8 cellular contexts compared by ENCODE assay signal in genomic region chr13:112688560-112689497, GRCh38. TPM values are rescaled to one million over a fixed set of nuclear protein-coding genes. Genes with fewer than 3 reads are reported as not detected.
A peak's percentile ranks its signal among the peaks of the same experiment; 100 is the strongest.
DNase-seq lines count a peak whose midpoint lies in the region; ATAC-seq and TF ChIP-seq lines count a peak whose summit lies in the region.

No MANE protein-coding gene starts in this region.

- peak overlapping the region; percentile 82 for H3K4me3 Mint-ChIP-seq in activated T-helper 17 cell treated with anti-CD3 and anti-CD28 coated beads, Interleukin-2, amount 50 U/mL, for 72 hours

- DNase-seq in NCI-H774 (lab: John Stamatoyannopoulos, UW): peak; percentile 40
- peak; percentile 86 for DNase-seq in cardiac septum (ENCODE audit: low spot score)
- DNase-seq in retinal pigment epithelial cell (ENCODE audit: low read depth): no peak
- no peak for DNase-seq in ureter (ENCODE audit: low spot score)
- no peak for DNase-seq in GM03348 (ENCODE audit: low spot score)
- DNase-seq in NCI-H1694 (lab: John Stamatoyannopoulos, UW): no peak

- H3K4me3 ChIP-seq in retinal pigment epithelial cell (ENCODE audit: low read length): peak overlapping the region; percentile 63

- H3K27ac Mint-ChIP-seq in activated T-helper 17 cell treated with anti-CD3 and anti-CD28 coated beads, Interleukin-2, amount 50 U/mL, for 72 hours: peak overlapping the region; percentile 92

- H3K27me3 Mint-ChIP-seq in activated T-helper 17 cell treated with anti-CD3 and anti-CD28 coated beads, Interleukin-2, amount 50 U/mL, for 72 hours: no peaks in the 10 kb centered on the region

- intact Hi-C loops in cardiac septum (cut with DNase I): loop anchor here (5.0 kb wide), 2 partner anchors 47 to 133 kb away; no protein-coding TSS in a partner anchor

- no peaks in the 10 kb centered on the region for H3K9me3 Mint-ChIP-seq in activated T-helper 17 cell treated with anti-CD3 and anti-CD28 coated beads, Interleukin-2, amount 50 U/mL, for 72 hours

- TF ChIP-seq CTCF in retinal pigment epithelial cell (conservative IDR thresholded peaks at IDR 0.05; ENCODE audit: low read depth, low read length): no peak

- peak; percentile 18 for ATAC-seq in GM18517 (IDR thresholded peaks at IDR 0.05; ENCODE audit: unreplicated experiment)
- ATAC-seq in activated T-helper 17 cell treated with anti-CD3 and anti-CD28 coated beads, Interleukin-2, amount 50 U/mL, for 72 hours (replicated peaks): peak; percentile 51

- peaks cover 29% of the 10 kb centered on the region for H3K4me1 Mint-ChIP-seq in activated T-helper 17 cell treated with anti-CD3 and anti-CD28 coated beads, Interleukin-2, amount 50 U/mL, for 72 hours

- H3K36me3 Mint-ChIP-seq in activated T-helper 17 cell treated with anti-CD3 and anti-CD28 coated beads, Interleukin-2, amount 50 U/mL, for 72 hours (ENCODE audit: low read depth): no peaks in the 10 kb centered on the region

RNA-seq across cellular contexts. Expression of gene ATP11A, which starts 1.0 kb away (rescaled TPM):
- 10 to 100 TPM; 39.7 to 48.6 TPM for total RNA-seq in activated T-helper 17 cell treated with anti-CD3 and anti-CD28 coated beads, Interleukin-2, amount 50 U/mL, for 72 hours
- total RNA-seq in cardiac septum (96.5 TPM), ureter (37.0 TPM)

Comparison
In these comparisons a context has a peak if more than half of its experiments do, and no peak if none do; other contexts are left out.
1. DNase-seq: peak in NCI-H774 (single experiment) and cardiac septum (single experiment); none in retinal pigment epithelial cell (single experiment), ureter (single experiment), GM03348 (single experiment) and NCI-H1694 (single experiment).